Comparison of ENCODE assay signal across 1 cellular context in the genomic region with DNA sequence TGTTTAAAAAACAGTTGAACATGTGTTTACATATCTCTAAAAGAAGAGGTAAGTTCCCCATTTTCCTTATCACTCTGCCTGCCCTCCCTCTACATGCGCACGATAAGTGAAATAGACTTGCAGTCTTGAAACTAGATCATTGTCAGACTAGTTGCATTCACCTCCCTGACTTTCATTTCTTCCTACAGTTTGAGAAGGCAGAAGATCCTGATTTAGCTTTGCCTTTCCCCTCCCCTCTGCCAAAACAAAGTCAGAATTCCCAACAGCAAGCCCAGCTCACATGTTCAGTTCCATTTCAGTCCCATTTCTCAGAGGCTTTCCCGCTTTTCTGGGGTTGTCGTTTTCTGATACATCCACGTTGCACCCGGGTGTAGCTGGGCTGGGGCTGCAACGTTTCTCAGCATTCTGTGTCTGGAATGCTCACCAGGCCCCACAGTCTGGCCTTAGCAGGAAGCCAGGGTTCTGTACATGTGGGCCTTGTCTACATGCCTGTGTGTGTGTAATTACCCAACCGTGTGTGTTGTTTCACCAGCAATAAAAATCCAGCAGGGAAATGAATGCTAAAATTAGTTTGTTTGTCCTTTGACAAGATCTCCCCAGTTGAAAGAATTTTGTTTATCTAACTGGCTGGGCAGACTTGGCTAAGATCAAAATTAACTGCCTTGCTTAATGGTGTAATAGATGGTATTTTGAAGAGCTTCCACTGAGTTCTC.
A peak's percentile ranks its signal among the peaks of the same experiment; 100 is the strongest.
TF ChIP-seq lines count a peak whose summit lies in the region.

No MANE protein-coding gene starts in this region.

TF ChIP-seq in K562, 482 proteins besides CTCF, POLR2A, EP300 and RAD21 (continued from another document and continues in another):
- TF ChIP-seq, protein P1, sequence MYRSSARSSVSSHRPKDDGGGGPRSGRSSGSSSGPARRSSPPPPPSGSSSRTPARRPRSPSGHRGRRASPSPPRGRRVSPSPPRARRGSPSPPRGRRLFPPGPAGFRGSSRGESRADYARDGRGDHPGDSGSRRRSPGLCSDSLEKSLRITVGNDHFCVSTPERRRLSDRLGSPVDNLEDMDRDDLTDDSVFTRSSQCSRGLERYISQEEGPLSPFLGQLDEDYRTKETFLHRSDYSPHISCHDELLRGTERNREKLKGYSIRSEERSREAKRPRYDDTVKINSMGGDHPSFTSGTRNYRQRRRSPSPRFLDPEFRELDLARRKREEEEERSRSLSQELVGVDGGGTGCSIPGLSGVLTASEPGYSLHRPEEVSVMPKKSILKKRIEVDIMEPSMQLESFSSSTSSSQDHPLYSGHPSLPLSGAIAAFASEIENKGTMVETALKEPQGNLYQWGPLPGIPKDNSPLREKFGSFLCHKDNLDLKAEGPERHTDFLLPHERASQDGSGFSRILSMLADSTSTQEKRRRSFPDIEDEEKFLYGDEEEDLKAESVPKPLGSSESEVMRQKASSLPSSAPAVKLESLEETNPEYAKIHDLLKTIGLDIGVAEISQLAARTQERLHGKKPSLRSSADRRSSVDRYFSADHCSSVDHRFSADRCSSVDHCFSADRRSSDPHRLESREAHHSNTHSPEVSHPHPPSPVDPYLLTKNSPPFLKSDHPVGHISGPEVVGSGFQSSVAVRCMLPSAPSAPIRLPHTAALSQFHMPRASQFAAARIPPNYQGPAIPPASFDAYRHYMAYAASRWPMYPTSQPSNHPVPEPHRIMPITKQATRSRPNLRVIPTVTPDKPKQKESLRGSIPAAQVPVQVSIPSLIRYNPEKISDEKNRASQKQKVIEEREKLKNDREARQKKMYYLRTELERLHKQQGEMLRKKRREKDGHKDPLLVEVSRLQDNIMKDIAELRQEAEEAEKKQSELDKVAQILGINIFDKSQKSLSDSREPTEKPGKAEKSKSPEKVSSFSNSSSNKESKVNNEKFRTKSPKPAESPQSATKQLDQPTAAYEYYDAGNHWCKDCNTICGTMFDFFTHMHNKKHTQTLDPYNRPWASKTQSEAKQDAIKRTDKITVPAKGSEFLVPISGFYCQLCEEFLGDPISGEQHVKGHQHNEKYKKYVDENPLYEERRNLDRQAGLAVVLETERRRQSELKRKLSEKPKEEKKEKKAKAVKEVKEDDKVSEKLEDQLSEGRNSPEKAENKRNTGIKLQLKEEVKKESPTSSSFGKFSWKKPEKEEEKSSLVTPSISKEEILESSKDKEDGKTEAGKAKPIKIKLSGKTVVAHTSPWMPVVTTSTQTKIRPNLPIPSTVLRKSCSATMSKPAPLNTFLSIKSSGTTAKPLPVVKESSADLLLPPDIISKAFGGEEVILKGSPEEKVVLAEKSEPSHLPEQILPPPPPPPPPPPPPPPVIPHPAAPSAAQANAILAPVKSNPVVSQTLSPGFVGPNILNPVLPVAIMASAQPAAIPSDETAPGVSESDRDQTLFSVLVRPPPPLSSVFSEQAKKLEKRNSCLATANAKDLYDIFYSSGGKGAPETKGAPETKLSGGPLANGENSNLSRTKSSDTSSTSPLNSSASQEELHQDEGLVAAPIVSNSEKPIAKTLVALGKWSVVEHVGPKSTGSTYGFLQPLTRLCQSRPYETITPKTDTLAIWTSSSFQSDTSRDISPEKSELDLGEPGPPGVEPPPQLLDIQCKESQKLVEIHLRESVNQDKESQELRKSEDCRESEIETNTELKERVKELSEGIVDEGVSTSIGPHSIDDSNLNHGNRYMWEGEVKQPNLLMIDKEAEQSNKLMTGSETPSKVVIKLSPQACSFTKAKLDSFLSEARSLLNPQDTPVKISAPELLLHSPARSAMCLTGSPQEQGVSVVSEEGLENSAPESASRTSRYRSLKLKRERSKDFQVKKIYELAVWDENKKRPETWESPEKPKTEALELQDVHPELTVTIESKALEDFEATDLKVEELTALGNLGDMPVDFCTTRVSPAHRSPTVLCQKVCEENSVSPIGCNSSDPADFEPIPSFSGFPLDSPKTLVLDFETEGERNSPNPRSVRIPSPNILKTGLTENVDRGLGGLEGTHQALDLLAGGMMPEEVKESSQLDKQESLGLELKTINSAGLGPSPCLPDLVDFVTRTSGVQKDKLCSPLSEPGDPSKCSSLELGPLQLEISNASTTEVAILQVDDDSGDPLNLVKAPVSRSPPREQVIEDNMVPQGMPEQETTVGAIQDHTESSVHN (IDR thresholded peaks at IDR 0.05; ENCODE audit: borderline replicate concordance in 1 of 2, low read depth in 1 of 2): no peak; a peak in 1 of 4 replicates
- TF ChIP-seq, protein P2, sequence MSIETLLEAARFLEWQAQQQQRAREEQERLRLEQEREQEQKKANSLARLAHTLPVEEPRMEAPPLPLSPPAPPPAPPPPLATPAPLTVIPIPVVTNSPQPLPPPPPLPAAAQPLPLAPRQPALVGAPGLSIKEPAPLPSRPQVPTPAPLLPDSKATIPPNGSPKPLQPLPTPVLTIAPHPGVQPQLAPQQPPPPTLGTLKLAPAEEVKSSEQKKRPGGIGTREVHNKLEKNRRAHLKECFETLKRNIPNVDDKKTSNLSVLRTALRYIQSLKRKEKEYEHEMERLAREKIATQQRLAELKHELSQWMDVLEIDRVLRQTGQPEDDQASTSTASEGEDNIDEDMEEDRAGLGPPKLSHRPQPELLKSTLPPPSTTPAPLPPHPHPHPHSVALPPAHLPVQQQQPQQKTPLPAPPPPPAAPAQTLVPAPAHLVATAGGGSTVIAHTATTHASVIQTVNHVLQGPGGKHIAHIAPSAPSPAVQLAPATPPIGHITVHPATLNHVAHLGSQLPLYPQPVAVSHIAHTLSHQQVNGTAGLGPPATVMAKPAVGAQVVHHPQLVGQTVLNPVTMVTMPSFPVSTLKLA (conservative IDR thresholded peaks at IDR 0.05): peak in 1 of 2 experiments; percentile 57; a peak in 1 of 4 replicates
- TF ChIP-seq, protein P3, sequence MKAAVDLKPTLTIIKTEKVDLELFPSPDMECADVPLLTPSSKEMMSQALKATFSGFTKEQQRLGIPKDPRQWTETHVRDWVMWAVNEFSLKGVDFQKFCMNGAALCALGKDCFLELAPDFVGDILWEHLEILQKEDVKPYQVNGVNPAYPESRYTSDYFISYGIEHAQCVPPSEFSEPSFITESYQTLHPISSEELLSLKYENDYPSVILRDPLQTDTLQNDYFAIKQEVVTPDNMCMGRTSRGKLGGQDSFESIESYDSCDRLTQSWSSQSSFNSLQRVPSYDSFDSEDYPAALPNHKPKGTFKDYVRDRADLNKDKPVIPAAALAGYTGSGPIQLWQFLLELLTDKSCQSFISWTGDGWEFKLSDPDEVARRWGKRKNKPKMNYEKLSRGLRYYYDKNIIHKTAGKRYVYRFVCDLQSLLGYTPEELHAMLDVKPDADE (conservative IDR thresholded peaks at IDR 0.05; ENCODE audit: control insufficient read depth, low read depth, low read length): no peak
- TF ChIP-seq, protein P4, sequence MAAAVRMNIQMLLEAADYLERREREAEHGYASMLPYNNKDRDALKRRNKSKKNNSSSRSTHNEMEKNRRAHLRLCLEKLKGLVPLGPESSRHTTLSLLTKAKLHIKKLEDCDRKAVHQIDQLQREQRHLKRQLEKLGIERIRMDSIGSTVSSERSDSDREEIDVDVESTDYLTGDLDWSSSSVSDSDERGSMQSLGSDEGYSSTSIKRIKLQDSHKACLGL (CRISPR knock-in tag; IDR thresholded peaks at IDR 0.05; ENCODE audit: borderline replicate concordance, poor library complexity, severe bottlenecking): no peak
- TF ChIP-seq ATF7 (IDR thresholded peaks at IDR 0.05) (peak; percentile 50), NR1H2 (CRISPR knock-in tag; IDR thresholded peaks at IDR 0.05) (no peak), ZNF764 (CRISPR knock-in tag; IDR thresholded peaks at IDR 0.05; ENCODE audit: low read depth) (no peak), RNF2 (IDR thresholded peaks at IDR 0.05) (peak; percentile 22; the same call in 1 of the 2 replicates), ARID1B (IDR thresholded peaks at IDR 0.05) (peak; percentile 85), MCM7 (IDR thresholded peaks at IDR 0.05) (no peak), MTA3 (IDR thresholded peaks at IDR 0.05; ENCODE audit: borderline replicate concordance) (peak; percentile 78; the same call in 1 of the 2 replicates), SMAD3 (CRISPR knock-in tag; conservative IDR thresholded peaks at IDR 0.05) (peak; percentile 36; the same call in 1 of the 2 replicates), CCNT2 (IDR thresholded peaks at IDR 0.05; ENCODE audit: borderline replicate concordance, extremely low read depth, insufficient read length, low read depth, low read length) (peak; percentile 64), SIRT6 (IDR thresholded peaks at IDR 0.05; ENCODE audit: low read depth, low read length) (no peak), NRF1 (conservative IDR thresholded peaks at IDR 0.05 in 1 of 2, IDR thresholded peaks at IDR 0.05 in 1 of 2) (peak; percentile 82 to 84), ZNF507 (tag; conservative IDR thresholded peaks at IDR 0.05) (no peak), ESRRB (CRISPR knock-in tag; IDR thresholded peaks at IDR 0.05; ENCODE audit: borderline replicate concordance) (no peak), RFX7 (CRISPR knock-in tag; IDR thresholded peaks at IDR 0.05) (no peak), TEAD2 (tag; IDR thresholded peaks at IDR 0.05) (0 out of 2 replicates have a peak, but pooled peaks have one; percentile 9), ELF1 (tag; IDR thresholded peaks at IDR 0.05) (no peak), ZFP36 (IDR thresholded peaks at IDR 0.05; ENCODE audit: low read depth, low read length, partially characterized antibody) (no peak), TRIM28 (IDR thresholded peaks at IDR 0.05) (no peak), CBFA2T3 (IDR thresholded peaks at IDR 0.05) (peak; percentile 69), GABPB2 (CRISPR knock-in tag; conservative IDR thresholded peaks at IDR 0.05) (no peak)
- TF ChIP-seq, protein P5, sequence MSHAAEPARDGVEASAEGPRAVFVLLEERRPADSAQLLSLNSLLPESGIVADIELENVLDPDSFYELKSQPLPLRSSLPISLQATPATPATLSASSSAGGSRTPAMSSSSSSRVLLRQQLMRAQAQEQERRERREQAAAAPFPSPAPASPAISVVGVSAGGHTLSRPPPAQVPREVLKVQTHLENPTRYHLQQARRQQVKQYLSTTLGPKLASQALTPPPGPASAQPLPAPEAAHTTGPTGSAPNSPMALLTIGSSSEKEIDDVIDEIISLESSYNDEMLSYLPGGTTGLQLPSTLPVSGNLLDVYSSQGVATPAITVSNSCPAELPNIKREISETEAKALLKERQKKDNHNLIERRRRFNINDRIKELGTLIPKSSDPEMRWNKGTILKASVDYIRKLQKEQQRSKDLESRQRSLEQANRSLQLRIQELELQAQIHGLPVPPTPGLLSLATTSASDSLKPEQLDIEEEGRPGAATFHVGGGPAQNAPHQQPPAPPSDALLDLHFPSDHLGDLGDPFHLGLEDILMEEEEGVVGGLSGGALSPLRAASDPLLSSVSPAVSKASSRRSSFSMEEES (CRISPR knock-in tag; IDR thresholded peaks at IDR 0.05): no peak
- TF ChIP-seq, protein P6, sequence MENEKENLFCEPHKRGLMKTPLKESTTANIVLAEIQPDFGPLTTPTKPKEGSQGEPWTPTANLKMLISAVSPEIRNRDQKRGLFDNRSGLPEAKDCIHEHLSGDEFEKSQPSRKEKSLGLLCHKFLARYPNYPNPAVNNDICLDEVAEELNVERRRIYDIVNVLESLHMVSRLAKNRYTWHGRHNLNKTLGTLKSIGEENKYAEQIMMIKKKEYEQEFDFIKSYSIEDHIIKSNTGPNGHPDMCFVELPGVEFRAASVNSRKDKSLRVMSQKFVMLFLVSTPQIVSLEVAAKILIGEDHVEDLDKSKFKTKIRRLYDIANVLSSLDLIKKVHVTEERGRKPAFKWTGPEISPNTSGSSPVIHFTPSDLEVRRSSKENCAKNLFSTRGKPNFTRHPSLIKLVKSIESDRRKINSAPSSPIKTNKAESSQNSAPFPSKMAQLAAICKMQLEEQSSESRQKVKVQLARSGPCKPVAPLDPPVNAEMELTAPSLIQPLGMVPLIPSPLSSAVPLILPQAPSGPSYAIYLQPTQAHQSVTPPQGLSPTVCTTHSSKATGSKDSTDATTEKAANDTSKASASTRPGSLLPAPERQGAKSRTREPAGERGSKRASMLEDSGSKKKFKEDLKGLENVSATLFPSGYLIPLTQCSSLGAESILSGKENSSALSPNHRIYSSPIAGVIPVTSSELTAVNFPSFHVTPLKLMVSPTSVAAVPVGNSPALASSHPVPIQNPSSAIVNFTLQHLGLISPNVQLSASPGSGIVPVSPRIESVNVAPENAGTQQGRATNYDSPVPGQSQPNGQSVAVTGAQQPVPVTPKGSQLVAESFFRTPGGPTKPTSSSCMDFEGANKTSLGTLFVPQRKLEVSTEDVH (IDR thresholded peaks at IDR 0.05; ENCODE audit: low read depth, partially characterized antibody): no peak
- TF ChIP-seq, protein P7, sequence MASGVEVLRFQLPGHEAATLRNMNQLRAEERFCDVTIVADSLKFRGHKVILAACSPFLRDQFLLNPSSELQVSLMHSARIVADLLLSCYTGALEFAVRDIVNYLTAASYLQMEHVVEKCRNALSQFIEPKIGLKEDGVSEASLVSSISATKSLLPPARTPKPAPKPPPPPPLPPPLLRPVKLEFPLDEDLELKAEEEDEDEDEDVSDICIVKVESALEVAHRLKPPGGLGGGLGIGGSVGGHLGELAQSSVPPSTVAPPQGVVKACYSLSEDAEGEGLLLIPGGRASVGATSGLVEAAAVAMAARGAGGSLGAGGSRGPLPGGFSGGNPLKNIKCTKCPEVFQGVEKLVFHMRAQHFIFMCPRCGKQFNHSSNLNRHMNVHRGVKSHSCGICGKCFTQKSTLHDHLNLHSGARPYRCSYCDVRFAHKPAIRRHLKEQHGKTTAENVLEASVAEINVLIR (CRISPR knock-in tag; IDR thresholded peaks at IDR 0.05): peak; percentile 42; the same call in 1 of the 2 replicates
- TF ChIP-seq, protein P8, sequence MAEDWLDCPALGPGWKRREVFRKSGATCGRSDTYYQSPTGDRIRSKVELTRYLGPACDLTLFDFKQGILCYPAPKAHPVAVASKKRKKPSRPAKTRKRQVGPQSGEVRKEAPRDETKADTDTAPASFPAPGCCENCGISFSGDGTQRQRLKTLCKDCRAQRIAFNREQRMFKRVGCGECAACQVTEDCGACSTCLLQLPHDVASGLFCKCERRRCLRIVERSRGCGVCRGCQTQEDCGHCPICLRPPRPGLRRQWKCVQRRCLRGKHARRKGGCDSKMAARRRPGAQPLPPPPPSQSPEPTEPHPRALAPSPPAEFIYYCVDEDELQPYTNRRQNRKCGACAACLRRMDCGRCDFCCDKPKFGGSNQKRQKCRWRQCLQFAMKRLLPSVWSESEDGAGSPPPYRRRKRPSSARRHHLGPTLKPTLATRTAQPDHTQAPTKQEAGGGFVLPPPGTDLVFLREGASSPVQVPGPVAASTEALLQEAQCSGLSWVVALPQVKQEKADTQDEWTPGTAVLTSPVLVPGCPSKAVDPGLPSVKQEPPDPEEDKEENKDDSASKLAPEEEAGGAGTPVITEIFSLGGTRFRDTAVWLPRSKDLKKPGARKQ (CRISPR knock-in tag; IDR thresholded peaks at IDR 0.05): no peak
- TF ChIP-seq, protein P9, sequence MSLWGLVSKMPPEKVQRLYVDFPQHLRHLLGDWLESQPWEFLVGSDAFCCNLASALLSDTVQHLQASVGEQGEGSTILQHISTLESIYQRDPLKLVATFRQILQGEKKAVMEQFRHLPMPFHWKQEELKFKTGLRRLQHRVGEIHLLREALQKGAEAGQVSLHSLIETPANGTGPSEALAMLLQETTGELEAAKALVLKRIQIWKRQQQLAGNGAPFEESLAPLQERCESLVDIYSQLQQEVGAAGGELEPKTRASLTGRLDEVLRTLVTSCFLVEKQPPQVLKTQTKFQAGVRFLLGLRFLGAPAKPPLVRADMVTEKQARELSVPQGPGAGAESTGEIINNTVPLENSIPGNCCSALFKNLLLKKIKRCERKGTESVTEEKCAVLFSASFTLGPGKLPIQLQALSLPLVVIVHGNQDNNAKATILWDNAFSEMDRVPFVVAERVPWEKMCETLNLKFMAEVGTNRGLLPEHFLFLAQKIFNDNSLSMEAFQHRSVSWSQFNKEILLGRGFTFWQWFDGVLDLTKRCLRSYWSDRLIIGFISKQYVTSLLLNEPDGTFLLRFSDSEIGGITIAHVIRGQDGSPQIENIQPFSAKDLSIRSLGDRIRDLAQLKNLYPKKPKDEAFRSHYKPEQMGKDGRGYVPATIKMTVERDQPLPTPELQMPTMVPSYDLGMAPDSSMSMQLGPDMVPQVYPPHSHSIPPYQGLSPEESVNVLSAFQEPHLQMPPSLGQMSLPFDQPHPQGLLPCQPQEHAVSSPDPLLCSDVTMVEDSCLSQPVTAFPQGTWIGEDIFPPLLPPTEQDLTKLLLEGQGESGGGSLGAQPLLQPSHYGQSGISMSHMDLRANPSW (CRISPR knock-in tag; IDR thresholded peaks at IDR 0.05): no peak
